ENCODE assay signal across 16 cellular contexts in the genomic region with DNA sequence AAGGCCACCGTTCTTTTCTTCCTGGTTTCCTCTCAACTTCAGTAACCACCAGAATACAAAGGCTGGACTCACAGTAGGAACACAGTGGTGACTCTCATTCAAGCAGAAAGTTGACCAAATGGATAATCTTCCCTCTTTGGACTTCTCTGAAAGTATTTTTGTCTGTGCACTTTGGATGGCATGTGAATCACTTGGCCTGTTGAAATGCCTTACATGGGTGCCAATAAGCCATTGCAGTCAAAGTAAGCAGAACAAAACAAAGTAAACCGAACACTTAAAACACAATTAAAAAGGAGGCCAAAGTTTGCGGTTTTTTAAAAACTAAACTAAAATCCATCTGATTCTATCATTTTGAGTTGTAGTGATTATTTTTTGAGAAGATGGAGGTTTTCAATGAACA.
DNase-seq lines count a peak whose midpoint lies in the region; ATAC-seq and TF ChIP-seq lines count a peak whose summit lies in the region.
"Had no signal": no experiment of that assay in that cellular context is flagged by ENCODE, and none has a peak within 500 bp of the region (broad histone marks: within the 10 kb centered on the region; RNA-seq: fewer than 3 reads in every experiment).

No MANE protein-coding gene starts in this region.

- no peaks in the 10 kb centered on the region for H3K4me1 Mint-ChIP-seq in activated CD4-positive, alpha-beta memory T cell treated with anti-CD3 and anti-CD28 coated beads for 36 hours (ENCODE audit: low read depth)
- H3K4me1 Mint-ChIP-seq: B cell had no signal

- peaks cover 8% of the 10 kb centered on the region for H3K9me3 Mint-ChIP-seq in activated CD4-positive, alpha-beta memory T cell treated with anti-CD3 and anti-CD28 coated beads for 36 hours

- no peaks in the 10 kb centered on the region for H3K36me3 ChIP-seq in thyroid gland
- no peaks in the 10 kb centered on the region for H3K36me3 ChIP-seq in osteoblast (ENCODE audit: insufficient read depth, low read length)

- POLR2A ChIA-PET in activated CD4-positive, alpha-beta memory T cell treated with anti-CD3 and anti-CD28 coated beads for 36 hours (lab: Charles Lee): no interaction called here

- CTCF ChIA-PET in activated CD4-positive, alpha-beta memory T cell treated with anti-CD3 and anti-CD28 coated beads for 36 hours (lab: Charles Lee): no interaction called here

- WGBS in thyroid gland, 2 donors: 45 to 61% methylated on average over 3 of the region's 3 CpGs

- H2AFZ ChIP-seq in osteoblast (ENCODE audit: low read length): no peak overlapping the region

- H3K4me2 ChIP-seq in osteoblast (ENCODE audit: insufficient read depth, low read length): no peak overlapping the region

- DNase-seq in AG10803 (ENCODE audit: low read depth) (peak; percentile 38), fibroblast of gingiva (ENCODE audit: low read depth) (peak; percentile 77), medulla oblongata (ENCODE audit: extremely low spot score) (peak; percentile 46), thyroid gland (peak in 1 of 2 donors; percentile 16), osteoblast (ENCODE audit: insufficient read length, low spot score, missing footprints) (no peak)
- DNase-seq in activated CD4-positive, alpha-beta memory T cell treated with anti-CD3 and anti-CD28 coated beads for 36 hours: no peak
- DNase-seq: 8988T; Calu3; CD4-positive, alpha-beta T cell; DMS79; KBM-7 had no signal

- no peak overlapping the region for H3K4me3 ChIP-seq in AG10803 (ENCODE audit: low read length)
- no peak overlapping the region for H3K4me3 ChIP-seq in thyroid gland (replicated peaks in 1 of 3)
- no peak overlapping the region for H3K4me3 ChIP-seq in osteoblast (ENCODE audit: insufficient read depth, low read length)
- H3K4me3 ChIP-seq: GM12878 had no signal

- peaks cover 7 to 41% of the 10 kb centered on the region in 2 donors for H3K4me1 ChIP-seq in thyroid gland
- peaks cover 28% of the 10 kb centered on the region for H3K4me1 ChIP-seq in osteoblast (ENCODE audit: insufficient read depth, low read length)

- no peak for TF ChIP-seq POLR2A in thyroid gland (IDR thresholded peaks at IDR 0.05)

- no peak for TF ChIP-seq CTCF in AG10803 (conservative IDR thresholded peaks at IDR 0.05; ENCODE audit: low read length)
- no peak for TF ChIP-seq CTCF in thyroid gland (IDR thresholded peaks at IDR 0.05)
- no peak for TF ChIP-seq CTCF in osteoblast (IDR thresholded peaks at IDR 0.05; ENCODE audit: extremely low read depth, low read depth, low read length)

- H3K27me3 Mint-ChIP-seq in activated CD4-positive, alpha-beta memory T cell treated with anti-CD3 and anti-CD28 coated beads for 36 hours: no peaks in the 10 kb centered on the region
- H3K27me3 Mint-ChIP-seq: B cell; CD4-positive, alpha-beta T cell had no signal

- H3K79me2 ChIP-seq in osteoblast (ENCODE audit: insufficient read depth, low read length): no peaks in the 10 kb centered on the region

- H3K27ac ChIP-seq in thyroid gland (peak overlapping the region; percentile 59 to 87 (median 60)), osteoblast (ENCODE audit: low read depth, low read length) (no peak overlapping the region)
- H3K27ac ChIP-seq: HL-60 had no signal

- H4K20me1 ChIP-seq in osteoblast (ENCODE audit: insufficient read depth, low read length): no peaks in the 10 kb centered on the region

- peaks cover 1% of the 10 kb centered on the region for H3K36me3 Mint-ChIP-seq in activated CD4-positive, alpha-beta memory T cell treated with anti-CD3 and anti-CD28 coated beads for 36 hours

- H3K9me3 ChIP-seq in thyroid gland: no peaks in the 10 kb centered on the region
- no peaks in the 10 kb centered on the region for H3K9me3 ChIP-seq in osteoblast (ENCODE audit: low read depth, low read length)

- H3K27me3 ChIP-seq in thyroid gland (no peaks in the 10 kb centered on the region), osteoblast (ENCODE audit: insufficient read depth, low read length) (no peaks in the 10 kb centered on the region)

- ATAC-seq in GM19452 (IDR thresholded peaks at IDR 0.05; ENCODE audit: unreplicated experiment): no peak
- ATAC-seq: GM12878, HCT116 had no signal

- H3K27ac Mint-ChIP-seq in activated CD4-positive, alpha-beta memory T cell treated with anti-CD3 and anti-CD28 coated beads for 36 hours: no peak overlapping the region
- H3K27ac Mint-ChIP-seq: B cell; CD4-positive, alpha-beta T cell had no signal

- H3K4me3 Mint-ChIP-seq in activated CD4-positive, alpha-beta memory T cell treated with anti-CD3 and anti-CD28 coated beads for 36 hours: no peak overlapping the region
- H3K4me3 Mint-ChIP-seq: B cell; CD4-positive, alpha-beta T cell had no signal

- intact Hi-C loops in thyroid gland (cut with DNase I): no loop called here
- intact Hi-C loops in activated CD4-positive, alpha-beta memory T cell treated with anti-CD3 and anti-CD28 coated beads for 36 hours (cut with micrococcal nuclease): no loop called here

Comparison
In these comparisons a context has a peak if more than half of its experiments do, and no peak if none do; other contexts are left out.
1. DNase-seq: peak in AG10803 (single experiment), fibroblast of gingiva (single experiment) and medulla oblongata (single experiment); none in activated CD4-positive, alpha-beta memory T cell treated with anti-CD3 and anti-CD28 coated beads for 36 hours (single experiment) and osteoblast (single experiment).